Comparison of ENCODE assay signal across 8 cellular contexts in the genomic region with DNA sequence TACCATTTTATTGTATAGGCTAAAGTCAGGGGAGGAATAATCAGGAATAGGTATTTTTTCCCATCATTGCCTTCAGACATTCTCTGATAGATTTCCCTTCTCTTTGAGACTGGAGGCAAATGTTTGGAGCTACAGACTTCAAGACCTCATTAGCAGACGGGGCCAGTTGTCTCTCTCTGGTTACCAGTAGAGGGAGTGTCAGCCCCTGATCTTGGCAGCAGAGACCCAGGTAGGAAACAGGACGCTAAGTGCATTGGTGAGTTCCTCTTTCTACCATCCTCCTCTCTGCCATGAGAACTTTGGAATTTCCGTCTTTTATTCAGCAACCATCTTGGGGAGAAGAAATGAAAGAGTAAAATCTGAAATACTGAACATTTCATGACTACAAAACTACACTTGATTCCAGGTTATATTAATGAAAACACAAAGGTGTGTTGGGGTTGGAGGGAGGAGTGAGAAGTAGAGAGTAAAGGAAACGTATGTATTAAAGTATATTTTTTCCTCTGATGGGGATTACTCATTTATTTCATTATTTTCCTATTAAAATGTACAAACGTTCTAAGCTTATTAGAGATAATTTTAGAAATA.
DNase-seq lines count a peak whose midpoint lies in the region; ATAC-seq, FAIRE-seq and TF ChIP-seq lines count a peak whose summit lies in the region.

No MANE protein-coding gene starts in this region.

- WGBS in H1 (ENCODE audit: extremely low coverage in 1 of 2, insufficient coverage in 1 of 2, insufficient read length in 1 of 2, insufficient replicate concordance in 2 of 2, low coverage in 1 of 2, low lambda C conversion rate in 2 of 2, missing lambda C conversion rate in 1 of 2), 2 experiments = 42 to 100% methylated on average over 1 to 5 of the region's 5 CpGs

- no peaks in the 10 kb centered on the region for H3K36me3 ChIP-seq in H1 (ENCODE audit: control insufficient read depth in 2 of 4, insufficient read depth in 4 of 4, low read length in 3 of 4)

- H3K4ac ChIP-seq in H1 (replicated peaks; ENCODE audit: insufficient read length, low read depth, low read length) = no peak overlapping the region

- DNase-seq in DMS53 treated with DMSO at 0.1 percent for 48 hours (lab: John Stamatoyannopoulos, UW; ENCODE audit: unreplicated experiment) (peak; percentile 70), NCI-H69 (lab: John Stamatoyannopoulos, UW) (peak; percentile 51), H1 (ENCODE audit: low read depth in 1 of 2, low spot score in 2 of 2) (peak in 1 of 2 experiments; percentile 39), putamen (ENCODE audit: low spot score) (peak; percentile 47), GDM1 (lab: John Stamatoyannopoulos, UW) (no peak), NCI-H187 (lab: John Stamatoyannopoulos, UW) (no peak)

- no peaks in the 10 kb centered on the region for H3K79me2 ChIP-seq in H1 (ENCODE audit: control insufficient read depth in 1 of 2, insufficient read depth in 2 of 2, low read length in 2 of 2)

- peak; percentile 81 for FAIRE-seq in H1 (lab: Jason Lieb, UNC)

- CTCF ChIA-PET in H1 (lab: Charles Lee; ENCODE audit: partially characterized antibody) = interaction anchor here (0.6 to 1.7 kb wide), 16 partner anchors 9 to 702 kb away, joined by 3 to 8 read pairs (median 3); no protein-coding TSS in a partner anchor

- TF ChIP-seq POLR2A in H1 (IDR thresholded peaks at IDR 0.05; ENCODE audit: control extremely low read depth in 1 of 2, low read depth in 2 of 2, low read length in 2 of 2) = no peak

- no peak overlapping the region for H3K27ac ChIP-seq in H1 (ENCODE audit: low read depth, low read length)

- TF ChIP-seq RAD21 in H1 (IDR thresholded peaks at IDR 0.05 in 1 of 2, conservative IDR thresholded peaks at IDR 0.05 in 1 of 2; ENCODE audit: low read depth in 2 of 2, low read length in 2 of 2) = peak; percentile 87 to 91

- no peaks in the 10 kb centered on the region for H4K20me1 ChIP-seq in H1 (replicated peaks in 1 of 2; ENCODE audit: control insufficient read depth in 1 of 2, insufficient read depth in 2 of 2, low read length in 2 of 2)

- no peak overlapping the region for H2BK5ac ChIP-seq in H1 (ENCODE audit: low read depth, low read length)

- H3K79me1 ChIP-seq in H1 (ENCODE audit: low read depth, low read length) = no peaks in the 10 kb centered on the region

- no peak overlapping the region for H4K5ac ChIP-seq in H1 (ENCODE audit: insufficient read length, low read depth, low read length)

- H4K8ac ChIP-seq in H1 (ENCODE audit: extremely low read depth, insufficient read depth, low read length) = no peak overlapping the region

- no peaks in the 10 kb centered on the region for H3K23me2 ChIP-seq in H1 (ENCODE audit: low read depth, low read length)

- TF ChIP-seq CTCF in H1 (IDR thresholded peaks at IDR 0.05; ENCODE audit: control extremely low read depth in 1 of 3, insufficient read depth in 1 of 3, low read depth in 1 of 3, low read length in 3 of 3) = peak; percentile 71 to 91 (median 80)

- TF ChIP-seq EP300 in H1 (IDR thresholded peaks at IDR 0.05; ENCODE audit: borderline replicate concordance in 1 of 2, low read depth in 2 of 2, low read length in 2 of 2) = no peak

- 0 out of 2 replicates have a peak overlapping the region, but pooled peaks have one; percentile 72 for H2AFZ ChIP-seq in H1 (ENCODE audit: low read length)

- no peak overlapping the region for H2BK20ac ChIP-seq in H1 (ENCODE audit: low read length)

- H3K9me3 ChIP-seq in H1 (ENCODE audit: insufficient read depth in 2 of 2, low read depth in 1 of 2, low read length in 1 of 2) = no peaks in the 10 kb centered on the region; a peak in 1 of 4 replicates

- H4K91ac ChIP-seq in H1 (replicated peaks; ENCODE audit: insufficient read length, low read length) = no peak overlapping the region

- no peak overlapping the region for H2AK5ac ChIP-seq in H1 (ENCODE audit: low read depth, low read length)

- H3K56ac ChIP-seq in H1 (replicated peaks; ENCODE audit: insufficient read length, low read depth, low read length) = no peak overlapping the region

- no peak overlapping the region for H3K9ac ChIP-seq in H1 (replicated peaks in 1 of 4; ENCODE audit: extremely low read depth in 1 of 4, low read depth in 3 of 4, low read length in 3 of 4)

- no peak overlapping the region for H3K14ac ChIP-seq in H1 (ENCODE audit: insufficient read length)

- H3K18ac ChIP-seq in H1 (ENCODE audit: extremely low read depth, low read length) = no peak overlapping the region

- H3K27me3 ChIP-seq in H1 (replicated peaks in 1 of 4; ENCODE audit: control insufficient read depth in 3 of 4, extremely low read depth in 1 of 4, insufficient read depth in 3 of 4, low read length in 3 of 4) = no peaks in the 10 kb centered on the region

- no peaks in the 10 kb centered on the region for H3K4me1 ChIP-seq in H1 (replicated peaks in 1 of 4; ENCODE audit: control insufficient read depth in 3 of 4, insufficient read depth in 4 of 4, low read length in 3 of 4)

- H2BK120ac ChIP-seq in H1 (replicated peaks; ENCODE audit: low read depth, low read length) = no peak overlapping the region

- no peak overlapping the region for H2BK12ac ChIP-seq in H1 (ENCODE audit: low read depth, low read length)

- no peak overlapping the region for H3K4me3 ChIP-seq in H1 (ENCODE audit: extremely low read depth in 1 of 4, insufficient read depth in 2 of 4, low read depth in 3 of 4, low read length in 4 of 4)

- H3K23ac ChIP-seq in H1 (ENCODE audit: insufficient read length) = no peak overlapping the region

- ATAC-seq in GM19351 (IDR thresholded peaks at IDR 0.05; ENCODE audit: unreplicated experiment) = peak; percentile 95
- ATAC-seq in HG03139 (IDR thresholded peaks at IDR 0.05; ENCODE audit: unreplicated experiment) = peak; percentile 77

- H3K4me2 ChIP-seq in H1 (ENCODE audit: insufficient read depth in 1 of 2, low read depth in 2 of 2, low read length in 2 of 2) = no peak overlapping the region

- H2BK15ac ChIP-seq in H1 (ENCODE audit: low read length) = no peak overlapping the region

- POLR2A ChIA-PET in H1 (lab: Charles Lee; ENCODE audit: partially characterized antibody) = no interaction called here

TF ChIP-seq in H1, 55 proteins besides CTCF, POLR2A, EP300 and RAD21:
- TF ChIP-seq SP4 (IDR thresholded peaks at IDR 0.05; ENCODE audit: low read length) (no peak), POU5F1 (IDR thresholded peaks at IDR 0.05; ENCODE audit: low read depth, low read length) (no peak), TBP (IDR thresholded peaks at IDR 0.05; ENCODE audit: low read depth, low read length) (no peak), YY1 (IDR thresholded peaks at IDR 0.05; ENCODE audit: low read depth, low read length) (peak; percentile 62; the same call in 1 of the 2 replicates), CHD1 (IDR thresholded peaks at IDR 0.05; ENCODE audit: low read depth, low read length) (no peak), TAF7 (optimal IDR thresholded peaks at IDR 0.05; ENCODE audit: borderline replicate concordance, low read depth, low read length) (no peak), KDM5A (IDR thresholded peaks at IDR 0.05; ENCODE audit: low read length) (no peak), MAFK (IDR thresholded peaks at IDR 0.05; ENCODE audit: low read depth, low read length) (no peak)

Comparison
In these comparisons a context has a peak if more than half of its experiments do, and no peak if none do; other contexts are left out.
1. DNase-seq: peak in DMS53 treated with DMSO at 0.1 percent for 48 hours (single experiment), NCI-H69 (single experiment) and putamen (single experiment); none in GDM1 (single experiment) and NCI-H187 (0 of 2).